Comparison of ENCODE assay signal across 18 cellular contexts in genomic region chr4:20603671-20604313, GRCh38.
DNase-seq lines count a peak whose midpoint lies in the region; ATAC-seq and TF ChIP-seq lines count a peak whose summit lies in the region.
"Had no signal": no experiment of that assay in that cellular context is flagged by ENCODE, and none has a peak within 500 bp of the region (broad histone marks: within the 10 kb centered on the region; RNA-seq: fewer than 3 reads in every experiment).

No MANE protein-coding gene starts in this region.

- no peak overlapping the region for H3K18ac ChIP-seq in mesenchymal stem cell (ENCODE audit: low read depth in 1 of 2, low read length in 2 of 2)

- no peak overlapping the region for H4K8ac ChIP-seq in mesenchymal stem cell (ENCODE audit: low read length)

- H3K36me3 ChIP-seq in mesenchymal stem cell (ENCODE audit: control insufficient read depth in 1 of 2, insufficient read depth in 2 of 2, low read depth in 1 of 2, low read length in 2 of 2) = peaks cover 0 to 27% of the 10 kb centered on the region in 2 experiments
- H3K36me3 ChIP-seq: BLaER1, Peyer's patch, thoracic aorta had no signal

- H3K4me1 ChIP-seq in mesenchymal stem cell (ENCODE audit: control insufficient read depth, insufficient read depth, low read depth, low read length) = no peaks in the 10 kb centered on the region
- H3K4me1 ChIP-seq: BLaER1, parathyroid adenoma, Peyer's patch had no signal

- H3K79me1 ChIP-seq in mesenchymal stem cell (replicated peaks; ENCODE audit: low read length, poor library complexity, severe bottlenecking) = no peaks in the 10 kb centered on the region

- WGBS in mesenchymal stem cell = 76% methylated on average over 3 of the region's 3 CpGs

- DNase-seq in AG09319 (ENCODE audit: extremely low read depth, low read depth) = peak; percentile 22
- peak; percentile 52 for DNase-seq in LoVo (ENCODE audit: low spot score)
- peak; percentile 70 to 76 for DNase-seq in cardiac fibroblast (ENCODE audit: low read depth in 2 of 2)
- peak; percentile 29 for DNase-seq in mesenchymal stem cell
- DNase-seq in GM13977 (ENCODE audit: low spot score) = no peak
- no peak for DNase-seq in left lobe of liver (ENCODE audit: low spot score)
- no peak for DNase-seq in Right ventricle myocardium inferior (ENCODE audit: missing footprints)
- DNase-seq: activated CD4-positive, alpha-beta T cell treated with anti-CD3 and anti-CD28 coated beads for 4 hours; activated T-cell treated with anti-CD3 and anti-CD28 coated beads for 4 hours; cortex of kidney; NCI-H1694 treated with DMSO at 0.1 percent for 48 hours; Peyer's patch had no signal

- TF ChIP-seq CTCF in AG09319 (IDR thresholded peaks at IDR 0.05; ENCODE audit: low read depth, low read length) (no peak), cardiac fibroblast (IDR thresholded peaks at IDR 0.05; ENCODE audit: low read depth, low read length) (no peak), GM13977 (IDR thresholded peaks at IDR 0.05; ENCODE audit: extremely low read depth, insufficient read depth, missing control alignments) (no peak)

- no peaks in the 10 kb centered on the region for H3K27me3 ChIP-seq in mesenchymal stem cell (ENCODE audit: control insufficient read depth in 1 of 2, insufficient read depth in 1 of 2, low read length in 2 of 2)
- H3K27me3 ChIP-seq: BLaER1, Peyer's patch had no signal

- H3K9ac ChIP-seq in mesenchymal stem cell (ENCODE audit: low read length) = no peak overlapping the region
- H3K9ac ChIP-seq: BLaER1, KMS-11, parathyroid adenoma had no signal

- H2AFZ ChIP-seq in mesenchymal stem cell (ENCODE audit: low read depth, low read length) = no peak overlapping the region
- H2AFZ ChIP-seq: GM23338, parathyroid adenoma had no signal

- in situ Hi-C loops in GM13977 (cut with MboI; ENCODE audit: low pct_unique_long_range_greater_than_20kb, low sequenced_read_pairs, unreplicated experiment) = no loop called here

- no peak overlapping the region for H2AK5ac ChIP-seq in mesenchymal stem cell (ENCODE audit: low read length, severe bottlenecking)

- H3K14ac ChIP-seq in mesenchymal stem cell (ENCODE audit: low read length in 2 of 2) = no peak overlapping the region

- no peak overlapping the region for H3K23ac ChIP-seq in mesenchymal stem cell (ENCODE audit: low read length in 2 of 2)

- H2BK15ac ChIP-seq in mesenchymal stem cell (ENCODE audit: low read depth, poor library complexity, severe bottlenecking) = no peak overlapping the region

- no peaks in the 10 kb centered on the region for H3K9me3 ChIP-seq in mesenchymal stem cell (ENCODE audit: control insufficient read depth, low read length)
- H3K9me3 ChIP-seq: BLaER1, Peyer's patch, thoracic aorta had no signal

- no peak overlapping the region for H3K4ac ChIP-seq in mesenchymal stem cell (ENCODE audit: low read depth in 1 of 2, low read length in 2 of 2)

- ATAC-seq in left lobe of liver (no peak), Right ventricle myocardium inferior (no peak), GM19035 (IDR thresholded peaks at IDR 0.05; ENCODE audit: unreplicated experiment) (no peak)
- ATAC-seq: GM23338 had no signal

- intact Hi-C loops in Right ventricle myocardium inferior (cut with DNase I) = no loop called here

- H2BK5ac ChIP-seq in mesenchymal stem cell (ENCODE audit: low read depth, low read length, poor library complexity, severe bottlenecking) = no peak overlapping the region

- H2BK12ac ChIP-seq in mesenchymal stem cell (ENCODE audit: low read length in 2 of 2) = no peak overlapping the region

- H3K4me3 ChIP-seq in cardiac fibroblast (replicated peaks in 1 of 2; ENCODE audit: low read depth in 2 of 2, low read length in 2 of 2) (no peak overlapping the region), mesenchymal stem cell (ENCODE audit: insufficient read depth in 1 of 2, low read depth in 1 of 2, low read length in 2 of 2) (peak overlapping the region in 1 of 2 experiments; percentile 0)
- H3K4me3 ChIP-seq: BLaER1, GM23338, Peyer's patch, thoracic aorta had no signal

- no peak overlapping the region for H2BK120ac ChIP-seq in mesenchymal stem cell (ENCODE audit: low read depth, low read length)

- no peak overlapping the region for H3K4me2 ChIP-seq in mesenchymal stem cell (ENCODE audit: low read length, poor library complexity, severe bottlenecking)
- H3K4me2 ChIP-seq: BLaER1, GM23338, KMS-11 had no signal

- H4K91ac ChIP-seq in mesenchymal stem cell (ENCODE audit: low read length) = no peak overlapping the region

- H3K27ac ChIP-seq in mesenchymal stem cell (ENCODE audit: low read length, poor library complexity, severe bottlenecking) = no peak overlapping the region
- H3K27ac ChIP-seq: BLaER1, KMS-11, parathyroid adenoma, Peyer's patch, thoracic aorta had no signal

Comparison
In these comparisons a context has a peak if more than half of its experiments do, and no peak if none do; other contexts are left out.
1. DNase-seq: peak in AG09319 (single experiment), LoVo (single experiment), cardiac fibroblast (2 of 2) and mesenchymal stem cell (single experiment); none in GM13977 (single experiment), left lobe of liver (single experiment) and Right ventricle myocardium inferior (single experiment).